In the genomic region with DNA sequence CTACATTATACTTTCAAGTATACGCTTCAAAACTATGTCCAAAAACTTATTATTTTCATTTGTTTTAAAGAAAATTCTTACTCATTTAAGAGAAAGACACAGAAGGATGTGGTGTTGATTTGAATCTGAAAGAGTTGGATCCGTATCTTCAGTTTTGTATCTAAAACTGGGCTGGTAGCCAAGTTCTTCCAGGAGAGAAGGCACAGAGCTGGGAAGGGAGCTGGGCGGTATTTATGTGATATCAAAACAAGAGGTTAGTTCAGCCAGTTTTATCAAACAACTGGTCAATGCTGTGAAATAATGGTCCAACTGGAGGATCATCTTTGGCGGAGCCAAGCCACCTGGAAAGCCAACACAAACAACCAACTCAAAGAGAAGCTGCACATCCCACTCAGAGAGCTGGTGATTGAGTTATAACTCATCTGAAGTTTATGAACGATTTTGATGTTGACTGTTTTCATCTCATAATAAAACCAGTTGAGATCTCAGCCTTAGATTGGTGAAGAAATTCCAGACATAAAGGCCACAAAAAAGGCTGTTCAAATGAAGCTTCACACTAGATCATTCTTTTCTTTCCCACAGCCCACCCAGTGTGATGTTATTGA, we compare ENCODE assay signal across 24 cellular contexts.
DNase-seq lines count a peak whose midpoint lies in the region; TF ChIP-seq lines count a peak whose summit lies in the region.
"Had no signal": no experiment of that assay in that cellular context is flagged by ENCODE, and none has a peak within 500 bp of the region (broad histone marks: within the 10 kb centered on the region; RNA-seq: fewer than 3 reads in every experiment).

No MANE protein-coding gene starts in this region.

- peaks cover 0 to 11% (median 5%) of the 10 kb centered on the region in 3 donors for H3K9me3 ChIP-seq in esophagus squamous epithelium

- no peaks in the 10 kb centered on the region for H3K4me1 Mint-ChIP-seq in activated naive CD8-positive, alpha-beta T cell treated with anti-CD3 and anti-CD28 coated beads for 36 hours
- H3K4me1 Mint-ChIP-seq: CD4-positive, alpha-beta memory T cell; IgD-negative memory B cell; T-cell had no signal

- TF ChIP-seq CTCF in esophagus squamous epithelium (IDR thresholded peaks at IDR 0.05), result no peak

- no peak overlapping the region for H3K27ac Mint-ChIP-seq in activated naive CD8-positive, alpha-beta T cell treated with anti-CD3 and anti-CD28 coated beads for 36 hours
- H3K27ac Mint-ChIP-seq: CD4-positive, alpha-beta memory T cell; HFFc6; IgD-negative memory B cell; T-cell had no signal

- TF ChIP-seq POLR2A in esophagus squamous epithelium (IDR thresholded peaks at IDR 0.05), result no peak

- intact Hi-C loops in esophagus squamous epithelium (cut with DNase I), result no loop called here

- peaks cover 1% of the 10 kb centered on the region for H3K36me3 Mint-ChIP-seq in activated naive CD8-positive, alpha-beta T cell treated with anti-CD3 and anti-CD28 coated beads for 36 hours
- H3K36me3 Mint-ChIP-seq: CD4-positive, alpha-beta memory T cell; T-cell had no signal

- H3K4me3 Mint-ChIP-seq in activated naive CD8-positive, alpha-beta T cell treated with anti-CD3 and anti-CD28 coated beads for 36 hours, result no peak overlapping the region
- H3K4me3 Mint-ChIP-seq: CD4-positive, alpha-beta memory T cell; HFFc6; IgD-negative memory B cell; T-cell had no signal

- H3K9me3 Mint-ChIP-seq in activated naive CD8-positive, alpha-beta T cell treated with anti-CD3 and anti-CD28 coated beads for 36 hours, result peaks cover 5% of the 10 kb centered on the region

- H3K27me3 ChIP-seq in esophagus squamous epithelium, result no peaks in the 10 kb centered on the region
- H3K27me3 ChIP-seq: BLaER1 had no signal

- peak; percentile 67 for DNase-seq in DMS 273 (lab: John Stamatoyannopoulos, UW; ENCODE audit: unreplicated experiment)
- DNase-seq in M059J (ENCODE audit: low read depth), result peak; percentile 50
- DNase-seq in RPMI7951 (ENCODE audit: low read depth), result peak; percentile 36
- DNase-seq in lung microvascular endothelial cell (ENCODE audit: low read depth in 2 of 2), result peak; percentile 10 to 32
- DNase-seq in NCI-H1092 (lab: John Stamatoyannopoulos, UW), result no peak
- DNase-seq in esophagus squamous epithelium (lab: John Stamatoyannopoulos, UW), result no peak
- no peak for DNase-seq in activated naive CD8-positive, alpha-beta T cell treated with anti-CD3 and anti-CD28 coated beads for 36 hours
- DNase-seq: CD4-positive, alpha-beta memory T cell; DMS79; H7; HFFc6; Karpas-422; MM.1S; NCI-H1092 treated with DMSO at 0.1 percent for 48 hours; NCI-H1694 treated with DMSO at 0.1 percent for 48 hours; NCI-H2107; NCI-H510A treated with DMSO at 0.1 percent for 48 hours; NCI-H774; PC-3; SIG-M5; T-cell had no signal

- H3K27ac ChIP-seq in esophagus squamous epithelium, result no peak overlapping the region
- H3K27ac ChIP-seq: BLaER1, RWPE1 had no signal

- H3K27me3 Mint-ChIP-seq in activated naive CD8-positive, alpha-beta T cell treated with anti-CD3 and anti-CD28 coated beads for 36 hours, result peaks cover 4% of the 10 kb centered on the region
- H3K27me3 Mint-ChIP-seq: IgD-negative memory B cell had no signal

- no peaks in the 10 kb centered on the region for H3K4me1 ChIP-seq in esophagus squamous epithelium
- H3K4me1 ChIP-seq: BLaER1 had no signal

- H3K4me3 ChIP-seq in esophagus squamous epithelium, result no peak overlapping the region
- H3K4me3 ChIP-seq: BLaER1 had no signal

- no peaks in the 10 kb centered on the region for H3K36me3 ChIP-seq in esophagus squamous epithelium
- H3K36me3 ChIP-seq: BLaER1 had no signal

- WGBS in esophagus squamous epithelium, 2 donors, result 64 to 74% methylated on average over 5 of the region's 5 CpGs

Comparison
In these comparisons a context has a peak if more than half of its experiments do, and no peak if none do; other contexts are left out.
1. DNase-seq: peak in DMS 273 (single experiment), M059J (single experiment), RPMI7951 (single experiment) and lung microvascular endothelial cell (2 of 2); none in NCI-H1092 (single experiment), esophagus squamous epithelium (single experiment) and activated naive CD8-positive, alpha-beta T cell treated with anti-CD3 and anti-CD28 coated beads for 36 hours (single experiment).